ENCODE assay signal across 1 cellular context in the genomic region with DNA sequence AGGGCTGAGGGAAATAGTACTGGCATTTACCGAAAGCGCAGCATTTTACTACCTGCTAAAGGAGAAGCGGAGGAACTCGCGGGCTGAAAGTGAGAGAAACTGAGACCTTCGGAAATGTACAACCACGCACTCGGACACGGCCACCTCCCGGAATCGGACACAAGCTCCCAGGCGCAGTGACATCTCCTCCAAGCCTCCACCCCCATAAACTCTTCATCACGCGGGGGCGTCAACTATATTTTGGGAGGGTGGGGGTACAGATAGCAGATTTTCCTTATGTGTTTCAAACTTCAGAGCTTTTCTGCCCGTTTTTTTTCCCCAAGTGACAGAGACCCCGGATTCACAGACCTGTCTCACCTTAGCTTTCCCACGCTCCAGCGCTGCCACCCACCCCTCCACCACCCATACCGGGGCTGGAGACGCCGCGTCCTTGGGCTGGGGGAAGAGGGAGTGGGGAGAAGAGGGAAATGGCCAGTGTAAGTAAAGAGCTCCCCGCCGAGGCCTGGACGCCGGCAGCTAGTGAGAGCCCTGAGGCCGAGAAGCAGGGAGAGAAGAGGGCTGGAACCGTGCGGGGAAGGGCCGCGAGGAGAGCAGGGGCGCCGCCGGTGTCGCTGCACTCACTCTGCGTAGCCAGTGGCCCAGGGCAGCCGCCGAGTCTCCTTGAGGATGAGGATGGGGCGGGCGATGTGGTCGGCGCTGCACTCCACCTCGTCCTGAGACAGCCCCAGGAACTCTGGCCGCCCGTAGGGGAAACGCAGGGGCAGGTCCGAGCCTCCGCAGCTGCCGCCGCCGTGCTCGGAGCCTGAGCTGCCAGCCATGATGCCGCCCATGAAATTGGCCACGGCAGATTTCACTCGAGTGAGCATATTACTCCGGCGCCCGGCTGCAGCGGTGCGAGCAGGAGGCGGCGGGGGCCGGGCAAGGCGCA.
TF ChIP-seq lines count a peak whose summit lies in the region.

No MANE protein-coding gene starts in this region.

TF ChIP-seq in H1, 55 proteins besides CTCF, POLR2A, EP300 and RAD21:
- TF ChIP-seq KDM1A (IDR thresholded peaks at IDR 0.05; ENCODE audit: borderline replicate concordance, low read length) (no peak), YY1 (IDR thresholded peaks at IDR 0.05; ENCODE audit: low read depth, low read length) (no peak), ASH2L (IDR thresholded peaks at IDR 0.05; ENCODE audit: low read length) (peak; percentile 90), KDM4A (IDR thresholded peaks at IDR 0.05; ENCODE audit: low read depth, low read length, severe bottlenecking) (peak; percentile 74), BRCA1 (IDR thresholded peaks at IDR 0.05; ENCODE audit: low read depth, low read length) (no peak), CREB1 (IDR thresholded peaks at IDR 0.05) (0 out of 2 replicates have a peak, but pooled peaks have one; percentile 17), TAF1 (IDR thresholded peaks at IDR 0.05; ENCODE audit: low read depth, low read length) (peak; percentile 18; the same call in 1 of the 2 replicates), RBBP5 (IDR thresholded peaks at IDR 0.05; ENCODE audit: borderline replicate concordance, low read depth, low read length) (peak; percentile 68; the same call in 1 of the 2 replicates)
